Comparison of ENCODE assay signal across 10 cellular contexts in the genomic region with DNA sequence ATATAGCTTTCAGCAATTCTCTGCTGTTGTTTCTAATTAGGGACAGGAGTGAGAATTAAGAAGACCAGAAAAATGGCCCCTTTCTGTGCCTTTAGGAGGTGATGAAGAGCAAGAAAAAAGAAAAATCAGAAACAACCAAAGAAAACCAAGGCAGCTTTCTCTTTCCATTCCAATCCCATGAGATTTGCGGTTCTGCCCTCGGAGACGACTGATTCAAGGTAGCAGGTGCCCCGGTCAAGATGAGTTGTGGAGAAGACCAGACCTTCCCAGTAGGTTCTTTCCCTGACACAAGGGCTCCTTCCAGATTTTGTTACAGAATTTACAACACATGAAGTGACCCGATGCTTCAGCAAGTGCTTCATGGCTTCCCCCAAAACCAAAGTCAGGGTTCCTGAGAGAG.
A peak's percentile ranks its signal among the peaks of the same experiment; 100 is the strongest.
DNase-seq lines count a peak whose midpoint lies in the region; ATAC-seq and TF ChIP-seq lines count a peak whose summit lies in the region.
"Had no signal": no experiment of that assay in that cellular context is flagged by ENCODE, and none has a peak within 500 bp of the region (broad histone marks: within the 10 kb centered on the region; RNA-seq: fewer than 3 reads in every experiment).

No MANE protein-coding gene starts in this region.

- peaks cover 25% of the 10 kb centered on the region for H3K4me1 Mint-ChIP-seq in activated naive CD8-positive, alpha-beta T cell treated with anti-CD3 and anti-CD28 coated beads, Interleukin-2, amount 50 U/mL, for 24 hours

- peak overlapping the region; percentile 40 for H3K4me3 ChIP-seq in GM12864 (ENCODE audit: low read depth, low read length)
- H3K4me3 ChIP-seq: heart left ventricle, uterus had no signal

- H3K27me3 Mint-ChIP-seq in activated naive CD8-positive, alpha-beta T cell treated with anti-CD3 and anti-CD28 coated beads, Interleukin-2, amount 50 U/mL, for 24 hours: no peaks in the 10 kb centered on the region

- peak; percentile 29 for ATAC-seq in GM19397 (IDR thresholded peaks at IDR 0.05; ENCODE audit: unreplicated experiment)
- ATAC-seq in HG03066 (IDR thresholded peaks at IDR 0.05; ENCODE audit: low read depth, unreplicated experiment): peak; percentile 20
- ATAC-seq in activated naive CD8-positive, alpha-beta T cell treated with anti-CD3 and anti-CD28 coated beads, Interleukin-2, amount 50 U/mL, for 24 hours: no peak
- no peak for ATAC-seq in HG03139 (IDR thresholded peaks at IDR 0.05; ENCODE audit: unreplicated experiment)

- H3K27ac Mint-ChIP-seq in activated naive CD8-positive, alpha-beta T cell treated with anti-CD3 and anti-CD28 coated beads, Interleukin-2, amount 50 U/mL, for 24 hours: peak overlapping the region; percentile 77

- in situ Hi-C loops in GM13976 (cut with MboI; ENCODE audit: low sequenced_read_pairs, unreplicated experiment): loop anchor here (5.0 kb wide), 1 partner anchor 96 kb away; the partner anchor contains the start of gene TLR6

- TF ChIP-seq CTCF in GM12864 (IDR thresholded peaks at IDR 0.05; ENCODE audit: low read depth, low read length, missing control alignments): no peak
- no peak for TF ChIP-seq CTCF in GM13976 (IDR thresholded peaks at IDR 0.05; ENCODE audit: borderline replicate concordance, control extremely low read depth, extremely low read depth, insufficient read depth, missing control alignments)

- H3K4me3 Mint-ChIP-seq in activated naive CD8-positive, alpha-beta T cell treated with anti-CD3 and anti-CD28 coated beads, Interleukin-2, amount 50 U/mL, for 24 hours: peak overlapping the region; percentile 56

- DNase-seq in GM12864 (ENCODE audit: low read depth): no peak
- DNase-seq in activated naive CD8-positive, alpha-beta T cell treated with anti-CD3 and anti-CD28 coated beads, Interleukin-2, amount 50 U/mL, for 24 hours: no peak
- no peak for DNase-seq in GM13976 (ENCODE audit: low spot score)
- no peak for DNase-seq in HuH-7 (ENCODE audit: low spot score)
- no peak for DNase-seq in NCI-H774 (lab: John Stamatoyannopoulos, UW)
- DNase-seq: uterus had no signal

- no peaks in the 10 kb centered on the region for H3K36me3 Mint-ChIP-seq in activated naive CD8-positive, alpha-beta T cell treated with anti-CD3 and anti-CD28 coated beads, Interleukin-2, amount 50 U/mL, for 24 hours (ENCODE audit: low read depth)

- no peaks in the 10 kb centered on the region for H3K9me3 Mint-ChIP-seq in activated naive CD8-positive, alpha-beta T cell treated with anti-CD3 and anti-CD28 coated beads, Interleukin-2, amount 50 U/mL, for 24 hours

Comparison
In these comparisons a context has a peak if more than half of its experiments do, and no peak if none do; other contexts are left out.
1. ATAC-seq: peak in GM19397 (single experiment) and HG03066 (single experiment); none in activated naive CD8-positive, alpha-beta T cell treated with anti-CD3 and anti-CD28 coated beads, Interleukin-2, amount 50 U/mL, for 24 hours (single experiment) and HG03139 (single experiment).